In the genomic region with DNA sequence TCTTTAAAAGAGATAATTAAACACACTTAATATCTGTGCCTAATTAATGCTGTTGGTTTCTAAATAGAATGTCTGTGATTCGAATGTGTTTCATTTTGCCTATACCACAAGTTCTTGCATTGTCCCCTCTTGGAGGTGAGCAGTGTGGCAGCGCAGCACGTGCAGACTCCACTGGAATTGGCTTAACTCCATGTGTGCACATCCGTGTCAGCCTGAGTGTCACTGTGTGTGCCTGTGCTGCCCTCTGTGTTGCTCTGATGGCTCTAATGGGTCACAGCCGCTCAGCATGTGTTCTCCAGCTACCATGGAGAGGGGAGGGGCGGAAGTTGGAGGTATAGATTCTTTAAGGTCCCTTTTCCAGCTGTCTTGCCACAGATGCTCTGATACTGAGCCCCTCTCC, we compare ENCODE assay signal across 16 cellular contexts.
"Had no signal": no experiment of that assay in that cellular context is flagged by ENCODE, and none has a peak within 500 bp of the region (broad histone marks: within the 10 kb centered on the region; RNA-seq: fewer than 3 reads in every experiment).

No MANE protein-coding gene starts in this region.

- DNase-seq: activated CD4-positive, alpha-beta T cell treated with anti-CD3 and anti-CD28 coated beads for 4 hours; activated CD8-positive, alpha-beta T cell treated with anti-CD3 and anti-CD28 coated beads, Interleukin-2, amount 10 ng/mL, durations not matched to agents 7 days and 5 days; activated gamma-delta T cell treated with Interleukin-2 at 50 U/mL for 16 hours; activated naive CD8-positive, alpha-beta T cell treated with anti-CD3 and anti-CD28 coated beads, Interleukin-2, amount 10 ng/mL, durations not matched to agents 7 days and 5 days; brain microvascular endothelial cell; cerebellar nuclear complex; endodermal cell; islet precursor cell; naive B cell; pancreas; T1000; uterus had no signal

- H3K36me3 Mint-ChIP-seq: stimulated activated memory B cell treated with anti-CD40 and anti-IgM and Interleukin-4, amounts not matched to agents 10 μg/mL and 1 μg/mL and 100 μg/mL, for 72 hours had no signal

- H3K4me1 Mint-ChIP-seq: endodermal cell; naive B cell; stimulated activated memory B cell treated with anti-CD40 and anti-IgM and Interleukin-4, amounts not matched to agents 10 μg/mL and 1 μg/mL and 100 μg/mL, for 72 hours had no signal

- ATAC-seq: activated CD8-positive, alpha-beta T cell treated with anti-CD3 and anti-CD28 coated beads, Interleukin-2, amount 10 ng/mL, durations not matched to agents 7 days and 5 days; gastroesophageal sphincter; left lobe of liver; pancreas; stimulated activated memory B cell treated with anti-CD40 and anti-IgM and Interleukin-4, amounts not matched to agents 10 μg/mL and 1 μg/mL and 100 μg/mL, for 72 hours had no signal

- H3K9me3 Mint-ChIP-seq: activated naive CD8-positive, alpha-beta T cell treated with anti-CD3 and anti-CD28 coated beads, Interleukin-2, amount 10 ng/mL, durations not matched to agents 7 days and 5 days; dendritic cell treated with granulocyte-macrophage colony-stimulating factor and Interleukin-4, amounts not matched to agents 40 ng/mL and 50 ng/mL, for 4 days; endodermal cell; naive B cell; stimulated activated memory B cell treated with anti-CD40 and anti-IgM and Interleukin-4, amounts not matched to agents 10 μg/mL and 1 μg/mL and 100 μg/mL, for 72 hours had no signal

- H3K27me3 Mint-ChIP-seq: activated naive CD8-positive, alpha-beta T cell treated with anti-CD3 and anti-CD28 coated beads, Interleukin-2, amount 10 ng/mL, durations not matched to agents 7 days and 5 days; dendritic cell treated with granulocyte-macrophage colony-stimulating factor and Interleukin-4, amounts not matched to agents 40 ng/mL and 50 ng/mL, for 4 days; naive B cell; stimulated activated memory B cell treated with anti-CD40 and anti-IgM and Interleukin-4, amounts not matched to agents 10 μg/mL and 1 μg/mL and 100 μg/mL, for 72 hours had no signal

- H3K4me3 Mint-ChIP-seq: activated CD8-positive, alpha-beta T cell treated with anti-CD3 and anti-CD28 coated beads, Interleukin-2, amount 10 ng/mL, durations not matched to agents 7 days and 5 days; activated naive CD8-positive, alpha-beta T cell treated with anti-CD3 and anti-CD28 coated beads, Interleukin-2, amount 10 ng/mL, durations not matched to agents 7 days and 5 days; dendritic cell treated with granulocyte-macrophage colony-stimulating factor and Interleukin-4, amounts not matched to agents 40 ng/mL and 50 ng/mL, for 4 days; endodermal cell; naive B cell; stimulated activated memory B cell treated with anti-CD40 and anti-IgM and Interleukin-4, amounts not matched to agents 10 μg/mL and 1 μg/mL and 100 μg/mL, for 72 hours had no signal

- H3K27ac Mint-ChIP-seq: dendritic cell treated with granulocyte-macrophage colony-stimulating factor and Interleukin-4, amounts not matched to agents 40 ng/mL and 50 ng/mL, for 4 days; endodermal cell; naive B cell; stimulated activated memory B cell treated with anti-CD40 and anti-IgM and Interleukin-4, amounts not matched to agents 10 μg/mL and 1 μg/mL and 100 μg/mL, for 72 hours had no signal
